8 cellular contexts compared by ENCODE assay signal in the genomic region with DNA sequence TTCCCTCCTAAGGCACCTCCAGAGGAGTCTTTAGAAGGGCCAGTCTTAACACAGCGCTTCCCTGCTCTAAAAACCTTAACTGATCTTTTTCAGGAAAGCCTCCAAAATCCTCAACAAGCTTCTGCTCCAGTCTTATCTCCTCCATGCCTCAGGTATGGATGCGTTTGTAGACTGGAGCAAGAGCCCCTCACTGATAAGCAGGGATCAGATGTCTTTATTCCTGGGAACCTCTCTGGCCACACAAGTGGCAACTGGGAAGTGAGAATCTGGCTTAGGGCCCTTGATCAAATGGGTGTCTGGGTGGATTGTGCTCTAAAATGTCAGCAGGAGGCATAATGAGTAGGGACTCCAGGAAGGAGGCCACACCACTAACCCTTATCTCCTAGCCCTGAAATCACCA. TPM values are rescaled to one million over a fixed set of nuclear protein-coding genes. Genes with fewer than 3 reads are reported as not detected.
DNase-seq lines count a peak whose midpoint lies in the region; ATAC-seq and TF ChIP-seq lines count a peak whose summit lies in the region.

No MANE protein-coding gene starts in this region.

- H3K27me3 ChIP-seq in SJSA1 (replicated peaks) (no peaks in the 10 kb centered on the region), thoracic aorta (replicated peaks; ENCODE audit: insufficient read depth) (no peaks in the 10 kb centered on the region)

- DNase-seq in activated T-cell treated with anti-CD3 and anti-CD28 coated beads, Interleukin-2, amount 50 U/mL, for 4 hours: no peak
- DNase-seq in activated T-cell treated with anti-CD3 and anti-CD28 coated beads, Interleukin-2, amount 50 U/mL, for 48 hours: no peak
- no peak for DNase-seq in SJSA1 (ENCODE audit: low read depth in 1 of 2, low spot score in 2 of 2)
- DNase-seq in fibroblast of villous mesenchyme (ENCODE audit: low read depth): no peak
- DNase-seq in thoracic aorta (ENCODE audit: low spot score): no peak
- DNase-seq in T1000 (lab: John Stamatoyannopoulos, UW): no peak
- no peak for DNase-seq in SIG-M5 treated with dmso at 0.1 percent for 504 hours (lab: John Stamatoyannopoulos, UW; ENCODE audit: unreplicated experiment)
- no peak for DNase-seq in AML-193 (lab: John Stamatoyannopoulos, UW)

- TF ChIP-seq CTCF in fibroblast of villous mesenchyme (IDR thresholded peaks at IDR 0.05; ENCODE audit: insufficient read depth, low read depth, low read length) (no peak), thoracic aorta (IDR thresholded peaks at IDR 0.05) (no peak)

- peaks cover 9% of the 10 kb centered on the region for H3K4me1 Mint-ChIP-seq in activated T-cell treated with anti-CD3 and anti-CD28 coated beads, Interleukin-2, amount 50 U/mL, for 4 hours (ENCODE audit: low read depth)

- H3K4me1 ChIP-seq in SJSA1 (replicated peaks) (peaks cover 16% of the 10 kb centered on the region), thoracic aorta (ENCODE audit: control insufficient read depth in 1 of 2, low read depth in 2 of 2) (peaks cover 3 to 15% of the 10 kb centered on the region in 2 donors)

- no peaks in the 10 kb centered on the region for H3K9me3 ChIP-seq in SJSA1 (replicated peaks)
- H3K9me3 ChIP-seq in thoracic aorta: no peaks in the 10 kb centered on the region

- no peaks in the 10 kb centered on the region for H3K9me3 Mint-ChIP-seq in activated T-cell treated with anti-CD3 and anti-CD28 coated beads, Interleukin-2, amount 50 U/mL, for 4 hours

- H3K27me3 Mint-ChIP-seq in activated T-cell treated with anti-CD3 and anti-CD28 coated beads, Interleukin-2, amount 50 U/mL, for 4 hours (ENCODE audit: low read depth): peaks cover 66% of the 10 kb centered on the region

- H3K4me3 Mint-ChIP-seq in activated T-cell treated with anti-CD3 and anti-CD28 coated beads, Interleukin-2, amount 50 U/mL, for 4 hours: peak overlapping the region; percentile 75

- H3K36me3 ChIP-seq in SJSA1 (peaks cover 3% of the 10 kb centered on the region; the same call in 1 of the 2 replicates), thoracic aorta (no peaks in the 10 kb centered on the region)

- ATAC-seq in activated T-cell treated with anti-CD3 and anti-CD28 coated beads, Interleukin-2, amount 50 U/mL, for 4 hours: no peak
- ATAC-seq in thoracic aorta (ENCODE audit: insufficient number of reproducible peaks, low FRiP score, low read depth): no peak

- H3K4me3 ChIP-seq in SJSA1 (peak overlapping the region; percentile 73), fibroblast of villous mesenchyme (ENCODE audit: low read depth, low read length) (peak overlapping the region; percentile 75), thoracic aorta (peak overlapping the region; percentile 68)

- no peak overlapping the region for H3K27ac ChIP-seq in SJSA1
- no peak overlapping the region for H3K27ac ChIP-seq in thoracic aorta

- H3K36me3 Mint-ChIP-seq in activated T-cell treated with anti-CD3 and anti-CD28 coated beads, Interleukin-2, amount 50 U/mL, for 4 hours (ENCODE audit: insufficient read depth): no peaks in the 10 kb centered on the region

RNA-seq across cellular contexts. Expression of gene ZBTB8A, which starts 1.4 kb away (rescaled TPM):
- under 1 TPM; 0.19 to 0.24 (median 0.23) TPM for total RNA-seq in activated T-cell treated with anti-CD3 and anti-CD28 coated beads, Interleukin-2, amount 50 U/mL, for 4 hours
- total RNA-seq in SJSA1 (2014; rRNA removed; shearing (Covaris generic)): 7.3 and 8.6 TPM in 2 replicates
- 5.2 and 5.6 TPM in 2 replicates for total RNA-seq in fibroblast of villous mesenchyme
- total RNA-seq in thoracic aorta: 1 to 10 TPM; 4.5 to 5.6 TPM
